In genomic region chr4:8607603-8608481, GRCh38 we compare ENCODE assay signal across 8 cellular contexts. TPM values are rescaled to one million over a fixed set of nuclear protein-coding genes. Genes with fewer than 3 reads are reported as not detected.
DNase-seq lines count a peak whose midpoint lies in the region; ATAC-seq, FAIRE-seq and TF ChIP-seq lines count a peak whose summit lies in the region.

No MANE protein-coding gene starts in this region.

- H3K27ac ChIP-seq in SK-N-SH (ENCODE audit: low read depth in 2 of 2, low read length in 1 of 2) (no peak overlapping the region), GM12878 (ENCODE audit: control insufficient read depth, insufficient read depth) (no peak overlapping the region), right lobe of liver (no peak overlapping the region), thoracic aorta (no peak overlapping the region)

- H3K9me3 ChIP-seq in SK-N-SH (no peaks in the 10 kb centered on the region), GM12878 (replicated peaks; ENCODE audit: control insufficient read depth, insufficient read depth, low read length) (no peaks in the 10 kb centered on the region), right lobe of liver (no peaks in the 10 kb centered on the region), thoracic aorta (no peaks in the 10 kb centered on the region)

- 13% methylated on average over 20 of the region's 42 CpGs for WGBS in SK-N-SH (ENCODE audit: low lambda C conversion rate)
- WGBS in GM12878 (ENCODE audit: insufficient coverage, insufficient replicate concordance, low lambda C conversion rate, missing lambda C conversion rate) = 11% methylated on average over 37 of the region's 42 CpGs
- WGBS in right lobe of liver (ENCODE audit: insufficient coverage, low coverage, low lambda C conversion rate, missing lambda C conversion rate) = 7% methylated on average over 8 of the region's 42 CpGs

- H3K9ac ChIP-seq in SK-N-SH = no peak overlapping the region
- H3K9ac ChIP-seq in GM12878 (ENCODE audit: control insufficient read depth, insufficient read depth, low read length) = no peak overlapping the region

- no peak for TF ChIP-seq EP300 in SK-N-SH (IDR thresholded peaks at IDR 0.05; ENCODE audit: borderline replicate concordance in 1 of 2, low read depth in 1 of 2, low read length in 1 of 2)
- TF ChIP-seq EP300 in GM12878 (IDR thresholded peaks at IDR 0.05; ENCODE audit: borderline replicate concordance in 1 of 2, control insufficient read depth in 1 of 2, low read depth in 2 of 2, low read length in 2 of 2) = no peak

- POLR2A ChIA-PET in SK-N-SH (lab: Yijun Ruan, JAX) = interaction anchor here (1.0 to 1.3 kb wide), 2 partner anchors 11 to 309 kb away, joined by 3 read pairs; no protein-coding TSS in a partner anchor
- POLR2A ChIA-PET in GM12878 (lab: Charles Lee) = no interaction called here

- RAD21 ChIA-PET in GM12878 (lab: Charles Lee; ENCODE audit: unreplicated experiment) = interaction anchor here (1.7 kb wide), 1 partner anchor 310 kb away, joined by 8 read pairs; no protein-coding TSS in a partner anchor

- no peaks in the 10 kb centered on the region for H3F3A ChIP-seq in SK-N-SH (replicated peaks; ENCODE audit: insufficient read depth)

- H3K27me3 ChIP-seq in SK-N-SH (ENCODE audit: insufficient read depth) (no peaks in the 10 kb centered on the region), GM12878 (replicated peaks in 1 of 2; ENCODE audit: control insufficient read depth in 2 of 2, insufficient read depth in 2 of 2, low read length in 1 of 2) (no peaks in the 10 kb centered on the region), right lobe of liver (no peaks in the 10 kb centered on the region), thoracic aorta (replicated peaks; ENCODE audit: insufficient read depth) (no peaks in the 10 kb centered on the region)

- TF ChIP-seq RAD21 in SK-N-SH (IDR thresholded peaks at IDR 0.05; ENCODE audit: low read length) (peak; percentile 84), GM12878 (IDR thresholded peaks at IDR 0.05; ENCODE audit: insufficient read depth, low read depth, low read length) (peak; percentile 67)

- SMC1A ChIA-PET in GM12878 (lab: Charles Lee; ENCODE audit: uncharacterized antibody, unreplicated experiment) = interaction anchor here (0.6 to 1.1 kb wide), 2 partner anchors 140 to 310 kb away, joined by 3 to 6 read pairs; no protein-coding TSS in a partner anchor

- no peak for FAIRE-seq in GM12878 (lab: Jason Lieb, UNC)

- no peaks in the 10 kb centered on the region for H3K79me2 ChIP-seq in SK-N-SH (ENCODE audit: insufficient read depth)
- no peaks in the 10 kb centered on the region for H3K79me2 ChIP-seq in GM12878 (ENCODE audit: control insufficient read depth, insufficient read depth, low read length)

- intact Hi-C loops in GM12878 (cut with micrococcal nuclease; ENCODE audit: unreplicated experiment) (loop anchor here (1.0 kb wide), 1 partner anchor 310 kb away; no protein-coding TSS in a partner anchor), right lobe of liver (cut with DNase I) (loop anchor here (10.0 kb wide), 1 partner anchor 307 kb away; no protein-coding TSS in a partner anchor)

- H3K36me3 ChIP-seq in SK-N-SH (replicated peaks in 1 of 2; ENCODE audit: control insufficient read depth in 1 of 2, insufficient read depth in 2 of 2, low read length in 1 of 2) (no peaks in the 10 kb centered on the region), GM12878 (ENCODE audit: control insufficient read depth in 2 of 2, insufficient read depth in 2 of 2, low read length in 1 of 2) (no peaks in the 10 kb centered on the region), right lobe of liver (no peaks in the 10 kb centered on the region), thoracic aorta (no peaks in the 10 kb centered on the region)

- peak; percentile 32 for DNase-seq in activated gamma-delta T cell treated with Interleukin-2 at 50 U/mL for 16 hours
- DNase-seq in activated gamma-delta T cell (lab: John Stamatoyannopoulos, UW) = no peak
- peak; percentile 97 for DNase-seq in SK-N-SH
- DNase-seq in GM12878 (ENCODE audit: low read depth, low spot score) = no peak
- no peak for DNase-seq in right lobe of liver
- no peak for DNase-seq in thoracic aorta (ENCODE audit: low spot score)
- DNase-seq in NCI-H1694 treated with DMSO at 0.1 percent for 48 hours (lab: John Stamatoyannopoulos, UW) = no peak
- DNase-seq in NCI-H510A treated with DMSO at 0.1 percent for 48 hours (lab: John Stamatoyannopoulos, UW) = no peak

- ATAC-seq in GM12878 (peak; percentile 85), right lobe of liver (peak; percentile 25 to 58 (median 54)), thoracic aorta (ENCODE audit: insufficient number of reproducible peaks, low FRiP score, low read depth) (no peak)

- H3K4me3 ChIP-seq in SK-N-SH (ENCODE audit: low read depth in 2 of 2, low read length in 1 of 2) = peak overlapping the region in 1 of 2 experiments; percentile 48; a peak in 1 of 4 replicates
- no peak overlapping the region for H3K4me3 ChIP-seq in GM12878
- H3K4me3 ChIP-seq in right lobe of liver = no peak overlapping the region
- H3K4me3 ChIP-seq in thoracic aorta = no peak overlapping the region

- CTCF ChIA-PET in SK-N-SH (lab: Yijun Ruan, JAX) (interaction anchor here (0.5 to 7.8 kb wide), 52 partner anchors 10 to 321 kb away, joined by 3 to 89 read pairs (median 4); partner anchors contain the start of gene GPR78), GM12878 (lab: Yijun Ruan, JAX) (interaction anchor here (0.7 to 1.3 kb wide), 8 partner anchors 8 to 494 kb away, joined by 3 to 11 read pairs (median 4); no protein-coding TSS in a partner anchor)

- in situ Hi-C loops in GM12878 (cut with MboI) = no loop called here

- H2AFZ ChIP-seq in SK-N-SH (ENCODE audit: low read depth) (no peak overlapping the region), GM12878 (ENCODE audit: control insufficient read depth, low read depth, low read length) (no peak overlapping the region)

- TF ChIP-seq POLR2A in GM12878 (IDR thresholded peaks at IDR 0.05; ENCODE audit: low read depth, low read length) = no peak
- no peak for TF ChIP-seq POLR2A in right lobe of liver (IDR thresholded peaks at IDR 0.05)

- no peaks in the 10 kb centered on the region for H4K20me1 ChIP-seq in SK-N-SH (ENCODE audit: insufficient read depth)
- H4K20me1 ChIP-seq in GM12878 (ENCODE audit: control insufficient read depth, insufficient read depth) = no peaks in the 10 kb centered on the region

- BruUV-seq in GM12878 (replicated peaks; lab: Mats Ljungman, UMichigan) = no TSS peak

- no peak overlapping the region for H3K4me2 ChIP-seq in SK-N-SH
- H3K4me2 ChIP-seq in GM12878 (ENCODE audit: control insufficient read depth, insufficient read depth) = no peak overlapping the region

- no peaks in the 10 kb centered on the region for H3K9me2 ChIP-seq in SK-N-SH

- peaks cover 0 to 10% of the 10 kb centered on the region in 2 experiments; a peak in 1 of 4 replicates for H3K4me1 ChIP-seq in SK-N-SH (ENCODE audit: control insufficient read depth in 1 of 2, insufficient read depth in 2 of 2, low read depth in 1 of 2, low read length in 1 of 2)
- no peaks in the 10 kb centered on the region for H3K4me1 ChIP-seq in GM12878 (ENCODE audit: control insufficient read depth, insufficient read depth, low read length)
- no peaks in the 10 kb centered on the region for H3K4me1 ChIP-seq in right lobe of liver
- H3K4me1 ChIP-seq in thoracic aorta (ENCODE audit: control insufficient read depth in 1 of 2, low read depth in 2 of 2) = no peaks in the 10 kb centered on the region

- TF ChIP-seq CTCF in SK-N-SH (IDR thresholded peaks at IDR 0.05) (peak; percentile 87), GM12878 (IDR thresholded peaks at IDR 0.05 in 2 of 3, conservative IDR thresholded peaks at IDR 0.05 in 1 of 3; ENCODE audit: control insufficient read depth in 2 of 3, extremely low read depth in 1 of 3, insufficient read depth in 1 of 3, low read depth in 3 of 3, low read length in 3 of 3) (peak; percentile 70 to 98 (median 83)), right lobe of liver (IDR thresholded peaks at IDR 0.05) (peak; percentile 61 to 96 (median 92)), thoracic aorta (IDR thresholded peaks at IDR 0.05) (peak; percentile 90)

RNA-seq across cellular contexts. Expression of gene CPZ, which starts 15.3 kb away (rescaled TPM):
- polyA plus RNA-seq in SK-N-SH (2012; rRNA removed) (not detected in 2 replicates), GM12878 (2011; rRNA removed) (not detected in 2 replicates), GM12878 (2014; fragmentation: Illumina TruSeq; extraction: Trizol) (not detected in 2 replicates), GM12878 (2014; fragmentation: Nextera tagmentation; extraction: Ambion mirVana) (not detected), GM12878 (2014; rRNA removed) (not detected in 2 replicates), GM12878 (2016; fragmentation: Nextera tagmentation; extraction: Ambion mirVana) (not detected)
- not detected in 2 replicates for polyA plus RNA-seq in SK-N-SH (2012; cell fraction: cytosol; rRNA removed)
- polyA plus RNA-seq in SK-N-SH (2012; cell fraction: nucleus; rRNA removed) = not detected in 2 replicates
- not detected in 2 replicates for total RNA-seq in GM12878 (2013; cell fraction: nucleolus; rRNA removed)
- total RNA-seq in GM12878 (2014; rRNA removed) (not detected in 2 replicates), GM12878 (2014; rRNA removed; fragmentation: Illumina TruSeq; extraction: Trizol) (not detected in 2 replicates), GM12878 (2021) (not detected in 2 replicates), right lobe of liver (under 1 TPM in 5 of 6 experiments, not detected in 1; 0.24 to 0.80 (median 0.74) TPM), thoracic aorta (1 to 10 TPM; 3.0 to 6.1 TPM)
- polyA plus RNA-seq in GM12878 (2011; ENCODE audit: low read depth) = not detected
- polyA plus RNA-seq in GM12878 (2011; cell fraction: cytosol; rRNA removed) = not detected in 2 replicates
- polyA plus RNA-seq in GM12878 (2011; cell fraction: nucleus; rRNA removed) = 0.07 TPM in 1 of 2 replicates, not detected in the other
- not detected in 2 replicates for polyA plus RNA-seq in GM12878 (2012)
- not detected in 2 replicates for polyA minus RNA-seq in GM12878 (2011; rRNA and poly(A)+ RNA removed)
- polyA minus RNA-seq in GM12878 (2011; cell fraction: cytosol; rRNA and poly(A)+ RNA removed) = not detected in 2 replicates
- not detected in 2 replicates for polyA minus RNA-seq in GM12878 (2011; cell fraction: nucleus; rRNA and poly(A)+ RNA removed)

RNA-seq across cellular contexts. Expression of gene GPR78, which starts 27.6 kb away (rescaled TPM):
- polyA plus RNA-seq in SK-N-SH (2012; rRNA removed) (not detected in 2 replicates), GM12878 (2011; rRNA removed) (not detected in 2 replicates), GM12878 (2014; fragmentation: Illumina TruSeq; extraction: Trizol) (0.03 TPM in 1 of 2 replicates, not detected in the other), GM12878 (2014; fragmentation: Nextera tagmentation; extraction: Ambion mirVana) (not detected), GM12878 (2014; rRNA removed) (not detected in 2 replicates), GM12878 (2016; fragmentation: Nextera tagmentation; extraction: Ambion mirVana) (not detected)
- not detected in 2 replicates for polyA plus RNA-seq in SK-N-SH (2012; cell fraction: cytosol; rRNA removed)
- not detected in 2 replicates for polyA plus RNA-seq in SK-N-SH (2012; cell fraction: nucleus; rRNA removed)
- 0.15 TPM in 1 of 2 replicates, not detected in the other for total RNA-seq in GM12878 (2013; cell fraction: nucleolus; rRNA removed)
- total RNA-seq in GM12878 (2014; rRNA removed) (not detected in 2 replicates), GM12878 (2014; rRNA removed; fragmentation: Illumina TruSeq; extraction: Trizol) (not detected in 2 replicates), GM12878 (2021) (not detected in 2 replicates), right lobe of liver (not detected), thoracic aorta (not detected)
- not detected for polyA plus RNA-seq in GM12878 (2011; ENCODE audit: low read depth)
- not detected in 2 replicates for polyA plus RNA-seq in GM12878 (2011; cell fraction: cytosol; rRNA removed)
- polyA plus RNA-seq in GM12878 (2011; cell fraction: nucleus; rRNA removed) = not detected in 2 replicates
- polyA plus RNA-seq in GM12878 (2012) = not detected in 2 replicates
- not detected in 2 replicates for polyA minus RNA-seq in GM12878 (2011; rRNA and poly(A)+ RNA removed)
- not detected in 2 replicates for polyA minus RNA-seq in GM12878 (2011; cell fraction: cytosol; rRNA and poly(A)+ RNA removed)
- not detected in 2 replicates for polyA minus RNA-seq in GM12878 (2011; cell fraction: nucleus; rRNA and poly(A)+ RNA removed)

Comparison
In these comparisons a context has a peak if more than half of its experiments do, and no peak if none do; other contexts are left out.
1. DNase-seq: peak in activated gamma-delta T cell treated with Interleukin-2 at 50 U/mL for 16 hours (single experiment) and SK-N-SH (single experiment); none in activated gamma-delta T cell (single experiment), GM12878 (single experiment), right lobe of liver (0 of 3), thoracic aorta (single experiment), NCI-H1694 treated with DMSO at 0.1 percent for 48 hours (single experiment) and NCI-H510A treated with DMSO at 0.1 percent for 48 hours (single experiment).
2. Peak in every context shown above with its lines, with median percentiles within 50 percentile points of each other: CTCF ChIP-seq.